12 cellular contexts compared by ENCODE assay signal in the genomic region with DNA sequence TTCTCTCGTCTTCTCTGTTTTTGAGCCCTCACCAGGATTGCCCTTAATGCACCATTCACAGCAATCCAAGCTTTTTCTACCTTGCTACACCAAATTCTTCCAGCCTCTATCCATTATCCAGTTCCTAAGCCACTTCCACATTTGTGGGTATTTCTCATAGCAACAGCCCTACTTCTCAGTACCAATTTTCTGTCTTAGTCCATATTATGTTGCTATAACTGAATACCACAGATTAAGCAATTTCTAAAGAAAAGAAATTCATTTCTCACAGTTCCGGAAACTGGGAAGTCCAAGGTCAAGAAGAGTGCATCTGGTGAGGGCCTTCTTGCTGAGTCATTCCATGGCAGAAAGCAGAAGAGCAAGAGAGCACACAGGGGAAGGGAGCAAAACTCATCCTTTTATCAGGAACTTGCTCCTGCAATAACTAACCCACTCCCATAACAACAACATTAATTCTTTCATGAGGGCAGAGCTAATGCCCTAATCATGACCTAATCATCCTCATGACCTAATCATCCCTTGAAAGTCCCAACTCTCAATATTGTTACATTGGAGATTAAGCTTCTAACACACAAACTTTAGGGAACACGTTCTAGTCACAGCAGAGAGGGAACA. TPM values are rescaled to one million over a fixed set of nuclear protein-coding genes. Genes with fewer than 3 reads are reported as not detected.
DNase-seq lines count a peak whose midpoint lies in the region; ATAC-seq, FAIRE-seq and TF ChIP-seq lines count a peak whose summit lies in the region.
"Had no signal": no experiment of that assay in that cellular context is flagged by ENCODE, and none has a peak within 500 bp of the region (broad histone marks: within the 10 kb centered on the region; RNA-seq: fewer than 3 reads in every experiment).

No MANE protein-coding gene starts in this region.

- CTCF ChIA-PET in AG04449 (lab: Yijun Ruan, JAX) (interaction anchor here (0.6 to 1.8 kb wide), 3 partner anchors 9 to 759 kb away, joined by 3 to 14 read pairs (median 4); partner anchors contain the start of gene EIF1B), GM12878 (lab: Yijun Ruan, JAX) (interaction anchor here (1.4 kb wide), 1 partner anchor 121 kb away, joined by 3 read pairs; no protein-coding TSS in a partner anchor), RWPE1 (lab: Yijun Ruan, JAX) (no interaction called here), OCI-LY7 (lab: Charles Lee; ENCODE audit: unreplicated experiment) (no interaction called here)

- BruUV-seq in GM12878 (replicated peaks; lab: Mats Ljungman, UMichigan), result no TSS peak
- no TSS peak for BruUV-seq in OCI-LY7 (replicated peaks; lab: Mats Ljungman, UMichigan)

- no peaks in the 10 kb centered on the region for H4K20me1 ChIP-seq in GM12878 (ENCODE audit: control insufficient read depth, insufficient read depth)
- H4K20me1 ChIP-seq in OCI-LY7 (ENCODE audit: insufficient read depth, low read length), result no peaks in the 10 kb centered on the region; the same call in 1 of the 2 replicates
- H4K20me1 ChIP-seq: BLaER1 had no signal

- FAIRE-seq in GM12878 (lab: Jason Lieb, UNC), result no peak

- no peaks in the 10 kb centered on the region for H3K4me1 ChIP-seq in GM12878 (ENCODE audit: control insufficient read depth, insufficient read depth, low read length)
- peaks cover 3 to 21% of the 10 kb centered on the region in 2 donors for H3K4me1 ChIP-seq in left lung
- peaks cover 0 to 8% (median 0%) of the 10 kb centered on the region in 4 donors for H3K4me1 ChIP-seq in stomach
- no peaks in the 10 kb centered on the region for H3K4me1 ChIP-seq in OCI-LY7 (ENCODE audit: insufficient read depth, low read length, poor library complexity, severe bottlenecking)
- H3K4me1 ChIP-seq: BLaER1, prostate gland had no signal

- RAD21 ChIA-PET in GM12878 (lab: Charles Lee; ENCODE audit: unreplicated experiment), result no interaction called here

- 72% methylated on average over 3 of the region's 3 CpGs for WGBS in GM12878 (ENCODE audit: insufficient coverage, insufficient replicate concordance, low lambda C conversion rate, missing lambda C conversion rate)
- 72 to 90% (median 89%) methylated on average over 3 of the region's 3 CpGs for WGBS in stomach, 5 donors

- no peaks in the 10 kb centered on the region for H3K27me3 ChIP-seq in GM12878 (replicated peaks in 1 of 2; ENCODE audit: control insufficient read depth in 2 of 2, insufficient read depth in 2 of 2, low read length in 1 of 2)
- H3K27me3 ChIP-seq in left lung, result no peaks in the 10 kb centered on the region
- no peaks in the 10 kb centered on the region for H3K27me3 ChIP-seq in stomach
- H3K27me3 ChIP-seq: BLaER1, esophagus squamous epithelium had no signal

- SMC1A ChIA-PET in GM12878 (lab: Charles Lee; ENCODE audit: uncharacterized antibody, unreplicated experiment), result no interaction called here

- TF ChIP-seq CTCF in AG04449 (IDR thresholded peaks at IDR 0.05; ENCODE audit: insufficient read depth, low read length, missing control alignments), result no peak
- TF ChIP-seq CTCF in GM12878 (IDR thresholded peaks at IDR 0.05 in 2 of 3, conservative IDR thresholded peaks at IDR 0.05 in 1 of 3; ENCODE audit: control insufficient read depth in 2 of 3, extremely low read depth in 1 of 3, insufficient read depth in 1 of 3, low read depth in 3 of 3, low read length in 3 of 3), result no peak
- no peak for TF ChIP-seq CTCF in left lung (IDR thresholded peaks at IDR 0.05)
- TF ChIP-seq CTCF in RWPE1 (conservative IDR thresholded peaks at IDR 0.05; ENCODE audit: low read depth), result no peak
- TF ChIP-seq CTCF in stomach (IDR thresholded peaks at IDR 0.05), result no peak
- no peak for TF ChIP-seq CTCF in OCI-LY7 (conservative IDR thresholded peaks at IDR 0.05; ENCODE audit: low read length)

- in situ Hi-C loops in GM12878 (cut with MboI), result no loop called here

- TF ChIP-seq RAD21 in GM12878 (IDR thresholded peaks at IDR 0.05; ENCODE audit: insufficient read depth, low read depth, low read length), result no peak

- ATAC-seq in GM12878 (no peak), left lung (peak; percentile 94), HG02588 (IDR thresholded peaks at IDR 0.05; ENCODE audit: unreplicated experiment) (no peak)

- POLR2A ChIA-PET in AG04449 (lab: Yijun Ruan, JAX), result no interaction called here
- POLR2A ChIA-PET in GM12878 (lab: Charles Lee), result no interaction called here
- POLR2A ChIA-PET in RWPE1 (lab: Yijun Ruan, JAX; ENCODE audit: low non-redundant PET), result no interaction called here
- POLR2A ChIA-PET in OCI-LY7 (lab: Charles Lee), result interaction anchor here (0.5 kb wide), 1 partner anchor 1285 kb away, joined by 3 read pairs; no protein-coding TSS in a partner anchor

- DNase-seq in AG04449 (ENCODE audit: low read depth, low spot score) (peak; percentile 70), LHCN-M2 (ENCODE audit: low read depth) (peak; percentile 83), GM12878 (ENCODE audit: low read depth, low spot score) (no peak), left lung (no peak), RWPE1 (ENCODE audit: low spot score) (no peak), stomach (no peak), OCI-LY7 (ENCODE audit: low spot score) (no peak)
- DNase-seq: esophagus squamous epithelium, NCI-H1105 had no signal

- no peaks in the 10 kb centered on the region for H3K9me2 ChIP-seq in OCI-LY7 (ENCODE audit: insufficient read depth, low read length)

- H3K9me3 ChIP-seq in GM12878 (replicated peaks; ENCODE audit: control insufficient read depth, insufficient read depth, low read length) (no peaks in the 10 kb centered on the region), left lung (no peaks in the 10 kb centered on the region), stomach (no peaks in the 10 kb centered on the region), OCI-LY7 (ENCODE audit: low read length) (no peaks in the 10 kb centered on the region)
- H3K9me3 ChIP-seq: BLaER1, esophagus squamous epithelium, prostate gland had no signal

- H3K4me3 ChIP-seq in AG04449 (ENCODE audit: low read depth, low read length) (no peak overlapping the region), GM12878 (no peak overlapping the region), left lung (no peak overlapping the region), stomach (no peak overlapping the region), OCI-LY7 (ENCODE audit: low read depth, low read length, poor library complexity, severe bottlenecking) (no peak overlapping the region)
- H3K4me3 ChIP-seq: BLaER1, esophagus squamous epithelium, prostate gland had no signal

- TF ChIP-seq EP300 in GM12878 (IDR thresholded peaks at IDR 0.05; ENCODE audit: borderline replicate concordance in 1 of 2, control insufficient read depth in 1 of 2, low read depth in 2 of 2, low read length in 2 of 2), result no peak
- TF ChIP-seq EP300 in stomach (IDR thresholded peaks at IDR 0.05), result no peak

- H3K36me3 ChIP-seq in GM12878 (ENCODE audit: control insufficient read depth in 2 of 2, insufficient read depth in 2 of 2, low read length in 1 of 2) (no peaks in the 10 kb centered on the region), left lung (no peaks in the 10 kb centered on the region), stomach (peaks cover 0 to 33% (median 13%) of the 10 kb centered on the region in 4 donors), OCI-LY7 (ENCODE audit: insufficient read depth, low read length) (no peaks in the 10 kb centered on the region)
- H3K36me3 ChIP-seq: BLaER1, esophagus squamous epithelium, prostate gland had no signal

- H3K4me2 ChIP-seq in GM12878 (ENCODE audit: control insufficient read depth, insufficient read depth), result no peak overlapping the region
- no peak overlapping the region for H3K4me2 ChIP-seq in OCI-LY7 (ENCODE audit: low read length)
- H3K4me2 ChIP-seq: BLaER1 had no signal

- H3K27ac ChIP-seq in GM12878 (ENCODE audit: control insufficient read depth, insufficient read depth) (no peak overlapping the region), left lung (peak overlapping the region in 1 of 2 donors; percentile 91), RWPE1 (no peak overlapping the region), stomach (no peak overlapping the region), OCI-LY7 (ENCODE audit: low read depth, low read length, poor library complexity, severe bottlenecking) (no peak overlapping the region)
- H3K27ac ChIP-seq: BLaER1, prostate gland had no signal

- no peak for TF ChIP-seq POLR2A in GM12878 (IDR thresholded peaks at IDR 0.05; ENCODE audit: low read depth, low read length)
- TF ChIP-seq POLR2A in stomach (IDR thresholded peaks at IDR 0.05), result no peak

- intact Hi-C loops in GM12878 (cut with micrococcal nuclease; ENCODE audit: unreplicated experiment) (no loop called here), left lung (cut with DNase I) (no loop called here), stomach (cut with DNase I; ENCODE audit: low total_unique reads) (no loop called here), OCI-LY7 (cut with micrococcal nuclease; ENCODE audit: unreplicated experiment) (no loop called here)

- H2AFZ ChIP-seq in GM12878 (ENCODE audit: control insufficient read depth, low read depth, low read length), result no peak overlapping the region
- H2AFZ ChIP-seq in OCI-LY7 (ENCODE audit: low read length), result no peak overlapping the region

- H3K9ac ChIP-seq in GM12878 (ENCODE audit: control insufficient read depth, insufficient read depth, low read length), result no peak overlapping the region
- H3K9ac ChIP-seq: BLaER1 had no signal

- no peaks in the 10 kb centered on the region for H3K79me2 ChIP-seq in GM12878 (ENCODE audit: control insufficient read depth, insufficient read depth, low read length)
- no peaks in the 10 kb centered on the region for H3K79me2 ChIP-seq in OCI-LY7 (ENCODE audit: insufficient read depth, low read depth, low read length)

RNA-seq across cellular contexts. Expression of gene EIF1B, which starts 9.7 kb away (rescaled TPM):
- 13.6 and 15.0 TPM in 2 replicates for total RNA-seq in LHCN-M2 (2014; rRNA removed)
- 39.7 TPM for polyA plus RNA-seq in LHCN-M2 (2012)
- total RNA-seq in GM12878 (2013; cell fraction: nucleolus; rRNA removed), result 20.5 and 22.9 TPM in 2 replicates
- total RNA-seq in GM12878 (2014; rRNA removed), result 15.4 and 18.4 TPM in 2 replicates
- 35.7 and 36.2 TPM in 2 replicates for total RNA-seq in GM12878 (2014; rRNA removed; fragmentation: Illumina TruSeq; extraction: Trizol)
- total RNA-seq in GM12878 (2021), result 35.7 and 38.9 TPM in 2 replicates
- 46.4 TPM for polyA plus RNA-seq in GM12878 (2011; ENCODE audit: low read depth)
- 28.8 and 34.8 TPM in 2 replicates for polyA plus RNA-seq in GM12878 (2011; rRNA removed)
- 11.1 and 12.5 TPM in 2 replicates for polyA plus RNA-seq in GM12878 (2011; cell fraction: cytosol; rRNA removed)
- polyA plus RNA-seq in GM12878 (2011; cell fraction: nucleus; rRNA removed), result 17.4 and 18.8 TPM in 2 replicates
- 61.0 and 62.8 TPM in 2 replicates for polyA plus RNA-seq in GM12878 (2012)
- 50.0 and 50.2 TPM in 2 replicates for polyA plus RNA-seq in GM12878 (2014; fragmentation: Illumina TruSeq; extraction: Trizol)
- 10 to 100 TPM; 69.3 to 75.6 TPM for polyA plus RNA-seq in GM12878 (2014; fragmentation: Nextera tagmentation; extraction: Ambion mirVana)
- 31.4 and 32.4 TPM in 2 replicates for polyA plus RNA-seq in GM12878 (2014; rRNA removed)
- polyA plus RNA-seq in GM12878 (2016; fragmentation: Nextera tagmentation; extraction: Ambion mirVana), result 10 to 100 TPM; 69.4 to 72.5 TPM
- 3.5 and 3.7 TPM in 2 replicates for polyA minus RNA-seq in GM12878 (2011; rRNA and poly(A)+ RNA removed)
- polyA minus RNA-seq in GM12878 (2011; cell fraction: cytosol; rRNA and poly(A)+ RNA removed), result 4.1 and 11.2 TPM in 2 replicates
- 7.0 and 8.0 TPM in 2 replicates for polyA minus RNA-seq in GM12878 (2011; cell fraction: nucleus; rRNA and poly(A)+ RNA removed)
- total RNA-seq in left lung, result 10 to 100 TPM; 37.7 to 54.0 TPM
- 10 to 100 TPM in 4 of 5 donors, 1 to 10 TPM in 1; 2.6 to 44.5 (median 18.3) TPM for total RNA-seq in stomach
- polyA plus RNA-seq in stomach, result 10 to 100 TPM; 52.7 to 76.8 (median 68.3) TPM
- total RNA-seq in OCI-LY7 (2014; rRNA removed; shearing (Covaris generic)), result 14.0 and 14.5 TPM in 2 replicates
- 65.0 and 71.0 TPM in 2 replicates for total RNA-seq in OCI-LY7 (2022)

Comparison
In these comparisons a context has a peak if more than half of its experiments do, and no peak if none do; other contexts are left out.
1. DNase-seq: peak in AG04449 (single experiment) and LHCN-M2 (single experiment); none in GM12878 (single experiment), left lung (0 of 2), RWPE1 (single experiment), stomach (single experiment) and OCI-LY7 (single experiment).
2. CTCF ChIA-PET loops: an anchor here in AG04449 (0.6 to 1.8 kb wide) and GM12878 (1.4 kb wide); none called in RWPE1 and OCI-LY7.